1 cellular context compared by ENCODE assay signal in the genomic region with DNA sequence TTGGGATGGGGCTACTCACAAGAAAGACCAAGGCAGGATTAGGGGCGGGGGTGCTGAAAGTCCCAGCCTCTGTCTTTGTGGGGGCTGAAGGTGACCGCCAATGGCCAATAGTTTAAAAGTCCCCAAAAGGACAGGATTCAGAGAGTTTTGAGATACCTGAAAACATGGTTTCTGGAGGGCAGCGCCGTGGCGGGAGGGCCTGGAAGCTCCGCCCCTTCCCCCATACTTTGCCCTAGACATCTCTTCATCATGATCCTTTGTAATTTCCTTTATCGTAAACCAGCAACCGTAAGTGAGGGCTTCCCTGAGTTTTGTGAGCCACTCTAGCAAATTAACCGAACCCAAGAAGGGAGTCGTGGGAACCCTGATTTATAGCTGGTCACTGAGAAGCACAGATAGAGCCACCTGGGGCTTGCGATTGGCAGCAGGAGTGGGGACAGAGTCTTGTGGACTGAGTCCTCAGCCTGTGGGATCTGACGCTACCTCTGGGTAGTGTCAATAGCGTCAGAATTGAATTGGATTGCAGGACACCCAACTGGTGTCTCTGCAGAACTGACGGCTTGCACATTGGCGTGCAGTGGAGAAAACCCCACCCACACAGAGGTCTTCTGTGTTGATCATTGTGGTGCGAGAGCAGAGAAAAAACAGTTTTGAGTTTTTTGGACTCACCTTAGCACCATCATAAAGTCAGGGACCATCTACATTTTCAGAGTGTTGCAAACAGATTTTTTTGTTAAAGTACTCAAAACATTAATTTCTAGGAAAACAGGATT.
TF ChIP-seq lines count a peak whose summit lies in the region.

No MANE protein-coding gene starts in this region.

TF ChIP-seq in K562, 482 proteins besides CTCF, POLR2A, EP300 and RAD21 (continued from another document):
- TF ChIP-seq, protein P1, sequence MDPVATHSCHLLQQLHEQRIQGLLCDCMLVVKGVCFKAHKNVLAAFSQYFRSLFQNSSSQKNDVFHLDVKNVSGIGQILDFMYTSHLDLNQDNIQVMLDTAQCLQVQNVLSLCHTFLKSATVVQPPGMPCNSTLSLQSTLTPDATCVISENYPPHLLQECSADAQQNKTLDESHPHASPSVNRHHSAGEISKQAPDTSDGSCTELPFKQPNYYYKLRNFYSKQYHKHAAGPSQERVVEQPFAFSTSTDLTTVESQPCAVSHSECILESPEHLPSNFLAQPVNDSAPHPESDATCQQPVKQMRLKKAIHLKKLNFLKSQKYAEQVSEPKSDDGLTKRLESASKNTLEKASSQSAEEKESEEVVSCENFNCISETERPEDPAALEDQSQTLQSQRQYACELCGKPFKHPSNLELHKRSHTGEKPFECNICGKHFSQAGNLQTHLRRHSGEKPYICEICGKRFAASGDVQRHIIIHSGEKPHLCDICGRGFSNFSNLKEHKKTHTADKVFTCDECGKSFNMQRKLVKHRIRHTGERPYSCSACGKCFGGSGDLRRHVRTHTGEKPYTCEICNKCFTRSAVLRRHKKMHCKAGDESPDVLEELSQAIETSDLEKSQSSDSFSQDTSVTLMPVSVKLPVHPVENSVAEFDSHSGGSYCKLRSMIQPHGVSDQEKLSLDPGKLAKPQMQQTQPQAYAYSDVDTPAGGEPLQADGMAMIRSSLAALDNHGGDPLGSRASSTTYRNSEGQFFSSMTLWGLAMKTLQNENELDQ (CRISPR knock-in tag; IDR thresholded peaks at IDR 0.05; ENCODE audit: borderline replicate concordance) = no peak
- TF ChIP-seq TRIM24 (IDR thresholded peaks at IDR 0.05) = no peak
- peak; percentile 58 for TF ChIP-seq TEAD4 (IDR thresholded peaks at IDR 0.05; ENCODE audit: low read length)
- no peak for TF ChIP-seq TEAD4 (CRISPR knock-in tag; IDR thresholded peaks at IDR 0.05; ENCODE audit: borderline replicate concordance)
- TF ChIP-seq POLR2B (IDR thresholded peaks at IDR 0.05; ENCODE audit: low read depth, partially characterized antibody) = no peak
- no peak for TF ChIP-seq ATF7 (IDR thresholded peaks at IDR 0.05)
- TF ChIP-seq, protein P2, sequence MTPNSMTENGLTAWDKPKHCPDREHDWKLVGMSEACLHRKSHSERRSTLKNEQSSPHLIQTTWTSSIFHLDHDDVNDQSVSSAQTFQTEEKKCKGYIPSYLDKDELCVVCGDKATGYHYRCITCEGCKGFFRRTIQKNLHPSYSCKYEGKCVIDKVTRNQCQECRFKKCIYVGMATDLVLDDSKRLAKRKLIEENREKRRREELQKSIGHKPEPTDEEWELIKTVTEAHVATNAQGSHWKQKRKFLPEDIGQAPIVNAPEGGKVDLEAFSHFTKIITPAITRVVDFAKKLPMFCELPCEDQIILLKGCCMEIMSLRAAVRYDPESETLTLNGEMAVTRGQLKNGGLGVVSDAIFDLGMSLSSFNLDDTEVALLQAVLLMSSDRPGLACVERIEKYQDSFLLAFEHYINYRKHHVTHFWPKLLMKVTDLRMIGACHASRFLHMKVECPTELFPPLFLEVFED (CRISPR knock-in tag; conservative IDR thresholded peaks at IDR 0.05) = no peak
- no peak for TF ChIP-seq ZNF589 (CRISPR knock-in tag; IDR thresholded peaks at IDR 0.05; ENCODE audit: low read depth)
- no peak for TF ChIP-seq YY1 (IDR thresholded peaks at IDR 0.05; ENCODE audit: borderline replicate concordance in 1 of 3, control insufficient read depth in 1 of 3, extremely low read depth in 1 of 3, insufficient read depth in 3 of 3, insufficient read length in 1 of 3, insufficient replicate concordance in 2 of 3, low read depth in 1 of 3, low read length in 2 of 3)
- TF ChIP-seq RFX1 (IDR thresholded peaks at IDR 0.05) = no peak
- TF ChIP-seq ZNF324 (CRISPR knock-in tag; IDR thresholded peaks at IDR 0.05) = no peak
- TF ChIP-seq ZNF408 (CRISPR knock-in tag; IDR thresholded peaks at IDR 0.05; ENCODE audit: low read depth) = no peak
- no peak for TF ChIP-seq RUNX1 (IDR thresholded peaks at IDR 0.05; ENCODE audit: low read depth)
- TF ChIP-seq ELF4 (CRISPR knock-in tag; IDR thresholded peaks at IDR 0.05) = no peak
- TF ChIP-seq, protein P3, sequence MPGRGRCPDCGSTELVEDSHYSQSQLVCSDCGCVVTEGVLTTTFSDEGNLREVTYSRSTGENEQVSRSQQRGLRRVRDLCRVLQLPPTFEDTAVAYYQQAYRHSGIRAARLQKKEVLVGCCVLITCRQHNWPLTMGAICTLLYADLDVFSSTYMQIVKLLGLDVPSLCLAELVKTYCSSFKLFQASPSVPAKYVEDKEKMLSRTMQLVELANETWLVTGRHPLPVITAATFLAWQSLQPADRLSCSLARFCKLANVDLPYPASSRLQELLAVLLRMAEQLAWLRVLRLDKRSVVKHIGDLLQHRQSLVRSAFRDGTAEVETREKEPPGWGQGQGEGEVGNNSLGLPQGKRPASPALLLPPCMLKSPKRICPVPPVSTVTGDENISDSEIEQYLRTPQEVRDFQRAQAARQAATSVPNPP (IDR thresholded peaks at IDR 0.05; ENCODE audit: borderline replicate concordance, insufficient read depth, insufficient read length) = no peak
- no peak for TF ChIP-seq BRD9 (IDR thresholded peaks at IDR 0.05; ENCODE audit: low read depth, partially characterized antibody)
- TF ChIP-seq MEF2A (IDR thresholded peaks at IDR 0.05; ENCODE audit: control insufficient read depth, low read depth, low read length) = no peak
- TF ChIP-seq TAL1 (IDR thresholded peaks at IDR 0.05) = peak; percentile 32; the same call in 1 of the 2 replicates
TF ChIP-seq in K562: peak in this region for 10.
